Comparison of ENCODE assay signal across 9 cellular contexts in genomic region chr1:16032388-16033100, GRCh38. TPM values are rescaled to one million over a fixed set of nuclear protein-coding genes. Genes with fewer than 3 reads are reported as not detected.
DNase-seq lines count a peak whose midpoint lies in the region; ATAC-seq and TF ChIP-seq lines count a peak whose summit lies in the region.
"Had no signal": no experiment of that assay in that cellular context is flagged by ENCODE, and none has a peak within 500 bp of the region (broad histone marks: within the 10 kb centered on the region; RNA-seq: fewer than 3 reads in every experiment).

No MANE protein-coding gene starts in this region.

- no peaks in the 10 kb centered on the region for H3K79me2 ChIP-seq in OCI-LY1 (ENCODE audit: insufficient read depth, low read length)

- no peaks in the 10 kb centered on the region for H3K4me1 ChIP-seq in OCI-LY1 (ENCODE audit: insufficient read depth, low read length, severe bottlenecking)

- H3K27me3 Mint-ChIP-seq in neural crest cell (ENCODE audit: low read depth), result peaks cover 5% of the 10 kb centered on the region
- peaks cover 5% of the 10 kb centered on the region for H3K27me3 Mint-ChIP-seq in type B pancreatic cell

- H2AFZ ChIP-seq in OCI-LY1 (ENCODE audit: low read length), result no peak overlapping the region

- peak overlapping the region; percentile 67 for H3K27ac Mint-ChIP-seq in neural crest cell (ENCODE audit: unreplicated experiment)
- H3K27ac Mint-ChIP-seq in type B pancreatic cell, result peak overlapping the region; percentile 48

- H3K9me2 ChIP-seq in OCI-LY1 (ENCODE audit: low read depth, low read length), result no peaks in the 10 kb centered on the region

- H3K9me3 Mint-ChIP-seq in neural crest cell (no peaks in the 10 kb centered on the region), type B pancreatic cell (no peaks in the 10 kb centered on the region)

- H3K4me3 Mint-ChIP-seq in neural crest cell (no peak overlapping the region), type B pancreatic cell (no peak overlapping the region)

- no peak overlapping the region for H3K9ac ChIP-seq in OCI-LY1 (ENCODE audit: low read length)
- H3K9ac ChIP-seq: BLaER1 treated with 17β-estradiol and CSF1 and Interleukin-3, amounts not matched to agents 10 nM and 100 nM had no signal

- ATAC-seq in HG03439 (IDR thresholded peaks at IDR 0.05; ENCODE audit: unreplicated experiment), result peak; percentile 62

- 0 out of 2 replicates have a peak, but pooled peaks cover 13% of the 10 kb centered on the region for H3K27me3 ChIP-seq in OCI-LY1 (ENCODE audit: insufficient read depth, low read length)
- H3K27me3 ChIP-seq: BLaER1 treated with 17β-estradiol and CSF1 and Interleukin-3, amounts not matched to agents 10 nM and 100 nM had no signal

- peak; percentile 56 for TF ChIP-seq CTCF in OCI-LY1 (IDR thresholded peaks at IDR 0.05; ENCODE audit: low read length)
- peak; percentile 84 for TF ChIP-seq CTCF in neural crest cell (conservative IDR thresholded peaks at IDR 0.05)
- peak; percentile 92 for TF ChIP-seq CTCF in type B pancreatic cell (conservative IDR thresholded peaks at IDR 0.05)

- DNase-seq in NCI-H2029 (lab: John Stamatoyannopoulos, UW), result peak; percentile 73
- DNase-seq in NCI-H2029 treated with DMSO at 0.1 percent for 48 hours (lab: John Stamatoyannopoulos, UW), result no peak
- DNase-seq in activated T-cell treated with anti-CD3 and anti-CD28 coated beads, Interleukin-2, amount 50 U/mL, for 48 hours, result peak; percentile 80 to 83
- DNase-seq in fibroblast of the conjunctiva (ENCODE audit: low read depth), result peak; percentile 80
- peak; percentile 90 for DNase-seq in neural crest cell (ENCODE audit: low read depth, low spot score)
- peak; percentile 87 for DNase-seq in type B pancreatic cell (ENCODE audit: extremely low spot score, unreplicated experiment)

- H3K4me3 ChIP-seq in OCI-LY1 (ENCODE audit: low read depth, low read length, poor library complexity, severe bottlenecking), result no peak overlapping the region
- H3K4me3 ChIP-seq: BLaER1 treated with 17β-estradiol and CSF1 and Interleukin-3, amounts not matched to agents 10 nM and 100 nM had no signal

- H3K4me2 ChIP-seq in OCI-LY1 (ENCODE audit: low read length), result no peak overlapping the region

- H3K9me3 ChIP-seq in OCI-LY1 (ENCODE audit: low read length), result no peaks in the 10 kb centered on the region
- H3K9me3 ChIP-seq: BLaER1 treated with 17β-estradiol and CSF1 and Interleukin-3, amounts not matched to agents 10 nM and 100 nM had no signal

- H3K27ac ChIP-seq in OCI-LY1 (ENCODE audit: low read depth, low read length, poor library complexity, severe bottlenecking), result no peak overlapping the region
- H3K27ac ChIP-seq: BLaER1 treated with 17β-estradiol and CSF1 and Interleukin-3, amounts not matched to agents 10 nM and 100 nM had no signal

- H3K36me3 ChIP-seq in OCI-LY1 (ENCODE audit: insufficient read depth, low read length), result no peaks in the 10 kb centered on the region
- H3K36me3 ChIP-seq: BLaER1 treated with 17β-estradiol and CSF1 and Interleukin-3, amounts not matched to agents 10 nM and 100 nM had no signal

- no peaks in the 10 kb centered on the region for H4K20me1 ChIP-seq in OCI-LY1 (ENCODE audit: insufficient read depth, low read length)
- H4K20me1 ChIP-seq: BLaER1 treated with 17β-estradiol and CSF1 and Interleukin-3, amounts not matched to agents 10 nM and 100 nM had no signal

- H3K4me1 Mint-ChIP-seq in neural crest cell (peaks cover 6% of the 10 kb centered on the region), type B pancreatic cell (ENCODE audit: unreplicated experiment) (peaks cover 10% of the 10 kb centered on the region)

- H3K36me3 Mint-ChIP-seq in neural crest cell (ENCODE audit: low read depth), result no peaks in the 10 kb centered on the region
- no peaks in the 10 kb centered on the region for H3K36me3 Mint-ChIP-seq in type B pancreatic cell

- H3F3A ChIP-seq in OCI-LY1 (ENCODE audit: insufficient read depth, low read length), result no peaks in the 10 kb centered on the region

RNA-seq across cellular contexts. Expression of gene CLCNKA, which starts 10.7 kb away (rescaled TPM):
- not detected in 2 replicates for total RNA-seq in neural crest cell
- 0.38 and 1.6 TPM in 2 replicates for total RNA-seq in type B pancreatic cell (ENCODE audit: low replicate concordance)

RNA-seq across cellular contexts. Expression of gene CLCNKB, which starts 11.0 kb away (rescaled TPM):
- total RNA-seq in neural crest cell, result 0.30 TPM in 2 replicates
- 0.95 and 1.6 TPM in 2 replicates for total RNA-seq in type B pancreatic cell (ENCODE audit: low replicate concordance)

RNA-seq across cellular contexts. Expression of gene HSPB7, which starts 14.7 kb away (rescaled TPM):
- total RNA-seq in neural crest cell (not detected in 2 replicates), type B pancreatic cell (ENCODE audit: low replicate concordance) (0.48 and 0.64 TPM in 2 replicates)

RNA-seq across cellular contexts. Expression of gene SRARP, which starts 28.5 kb away (rescaled TPM):
- total RNA-seq in neural crest cell (not detected in 2 replicates), type B pancreatic cell (ENCODE audit: low replicate concordance) (not detected in 2 replicates)

RNA-seq across cellular contexts. Expression of gene FAM131C, which starts 40.9 kb away (rescaled TPM):
- total RNA-seq in neural crest cell, result 0.48 and 0.68 TPM in 2 replicates
- 1.4 and 3.1 TPM in 2 replicates for total RNA-seq in type B pancreatic cell (ENCODE audit: low replicate concordance)
